In genomic region chr4:13464543-13464942, GRCh38 we compare ENCODE assay signal across 27 cellular contexts.
"Had no signal": no experiment of that assay in that cellular context is flagged by ENCODE, and none has a peak within 500 bp of the region (broad histone marks: within the 10 kb centered on the region; RNA-seq: fewer than 3 reads in every experiment).

No MANE protein-coding gene starts in this region.

- DNase-seq: activated CD4-positive, alpha-beta T cell treated with anti-CD3 and anti-CD28 coated beads for 48 hours; activated CD4-positive, alpha-beta T cell treated with anti-CD3 and anti-CD28 coated beads, Interleukin-2, amount 50 U/mL, for 48 hours; activated CD8-positive, alpha-beta memory T cell treated with anti-CD3 and anti-CD28 coated beads, Interleukin-2, amount 50 U/mL, for 4 hours; activated CD8-positive, alpha-beta T cell treated with anti-CD3 and anti-CD28 coated beads, Interleukin-2, amount 10 ng/mL, durations not matched to agents 7 days and 5 days; activated gamma-delta T cell; activated naive CD4-positive, alpha-beta T cell treated with Interleukin-2 at 50 U/mL for 16 hours; activated naive CD8-positive, alpha-beta T cell treated with anti-CD3 and anti-CD28 coated beads, Interleukin-2, amount 10 ng/mL, durations not matched to agents 7 days and 5 days; activated T-cell treated with anti-CD3 and anti-CD28 coated beads for 4 hours; amygdala; Karpas-422; KBM-7; NCI-H1105 treated with DMSO at 0.1 percent for 48 hours; NCI-H1436; NCI-H1694; NCI-H1930; NCI-H2081 treated with DMSO at 0.1 percent for 48 hours; NCI-H226; NCI-H446 treated with DMSO at 0.1 percent for 48 hours; NCI-H524; SHP77; SJCRH30 had no signal

- ATAC-seq: activated CD4-positive, CD25-positive, alpha-beta regulatory T cell treated with anti-CD3 and anti-CD28 coated beads, Interleukin-2, amount 50 U/mL, for 24 hours; activated CD8-positive, alpha-beta T cell treated with anti-CD3 and anti-CD28 coated beads, Interleukin-2, amount 10 ng/mL, durations not matched to agents 7 days and 5 days; Panc1; WTC11 had no signal

- H3K27me3 Mint-ChIP-seq: activated naive CD4-positive, alpha-beta T cell treated with anti-CD3 and anti-CD28 coated beads, Interleukin-2, amount 50 U/mL, for 24 hours; activated naive CD8-positive, alpha-beta T cell treated with anti-CD3 and anti-CD28 coated beads, Interleukin-2, amount 10 ng/mL, durations not matched to agents 7 days and 5 days; central memory CD8-positive, alpha-beta T cell had no signal

- H3K9me3 Mint-ChIP-seq: activated naive CD4-positive, alpha-beta T cell treated with anti-CD3 and anti-CD28 coated beads, Interleukin-2, amount 50 U/mL, for 24 hours; central memory CD8-positive, alpha-beta T cell; WTC11 had no signal

- H3K27ac Mint-ChIP-seq: activated CD8-positive, alpha-beta T cell treated with anti-CD3 and anti-CD28 coated beads, Interleukin-2, amount 10 ng/mL, durations not matched to agents 7 days and 5 days; activated naive CD8-positive, alpha-beta T cell treated with anti-CD3 and anti-CD28 coated beads, Interleukin-2, amount 10 ng/mL, durations not matched to agents 7 days and 5 days; T-helper 2 cell treated with Interferon-gamma antibody and Interleukin-4, amounts not matched to agents 5 μg/mL and 100 μg/mL, for 36 hours; WTC11 had no signal

- H3K4me3 Mint-ChIP-seq: activated CD8-positive, alpha-beta T cell treated with anti-CD3 and anti-CD28 coated beads, Interleukin-2, amount 10 ng/mL, durations not matched to agents 7 days and 5 days; activated naive CD4-positive, alpha-beta T cell treated with anti-CD3 and anti-CD28 coated beads, Interleukin-2, amount 50 U/mL, for 24 hours; activated naive CD8-positive, alpha-beta T cell treated with anti-CD3 and anti-CD28 coated beads, Interleukin-2, amount 10 ng/mL, durations not matched to agents 7 days and 5 days; central memory CD8-positive, alpha-beta T cell; T-helper 2 cell treated with Interferon-gamma antibody and Interleukin-4, amounts not matched to agents 5 μg/mL and 100 μg/mL, for 36 hours; WTC11 had no signal

- H3K4me1 Mint-ChIP-seq: activated naive CD8-positive, alpha-beta T cell treated with anti-CD3 and anti-CD28 coated beads, Interleukin-2, amount 10 ng/mL, durations not matched to agents 7 days and 5 days had no signal
